ENCODE assay signal across 16 cellular contexts in genomic region chr6:4707011-4707410, GRCh38.
DNase-seq lines count a peak whose midpoint lies in the region; ATAC-seq and TF ChIP-seq lines count a peak whose summit lies in the region.
"Had no signal": no experiment of that assay in that cellular context is flagged by ENCODE, and none has a peak within 500 bp of the region (broad histone marks: within the 10 kb centered on the region; RNA-seq: fewer than 3 reads in every experiment).

No MANE protein-coding gene starts in this region.

- H3K23ac ChIP-seq in trophoblast cell (ENCODE audit: low read length) = no peak overlapping the region

- no peaks in the 10 kb centered on the region for H3K36me3 ChIP-seq in mammary epithelial cell (ENCODE audit: insufficient read depth, low read length)
- H3K36me3 ChIP-seq in trophoblast cell (ENCODE audit: control insufficient read depth in 1 of 2, insufficient read depth in 2 of 2, low read length in 2 of 2) = no peaks in the 10 kb centered on the region
- H3K36me3 ChIP-seq: MG63, SJCRH30 had no signal

- H3K27me3 ChIP-seq in mammary epithelial cell (ENCODE audit: insufficient read depth, low read length) (no peaks in the 10 kb centered on the region), trophoblast cell (ENCODE audit: insufficient read depth, low read length) (no peaks in the 10 kb centered on the region)
- H3K27me3 ChIP-seq: MG63, SJCRH30 had no signal

- no peak overlapping the region for H2AK5ac ChIP-seq in trophoblast cell (ENCODE audit: low read length)

- H3K4me3 Mint-ChIP-seq in T-helper 2 cell treated with Interferon-gamma antibody and Interleukin-4, amounts not matched to agents 5 μg/mL and 100 μg/mL, for 36 hours = no peak overlapping the region
- H3K4me3 Mint-ChIP-seq: CD14-positive monocyte, GM23338 had no signal

- no peak overlapping the region for H2AFZ ChIP-seq in mammary epithelial cell (ENCODE audit: low read depth, low read length)
- H2AFZ ChIP-seq in trophoblast cell (ENCODE audit: insufficient read depth, low read length, poor library complexity) = no peak overlapping the region
- H2AFZ ChIP-seq: GM23338 had no signal

- H3K9ac ChIP-seq in mammary epithelial cell (ENCODE audit: insufficient read depth, low read length) = no peak overlapping the region
- H3K9ac ChIP-seq in trophoblast cell (ENCODE audit: low read length) = no peak overlapping the region
- H3K9ac ChIP-seq: KMS-11 had no signal

- H3K9me3 ChIP-seq in mammary epithelial cell (replicated peaks; ENCODE audit: insufficient read depth, low read length) (no peaks in the 10 kb centered on the region), trophoblast cell (ENCODE audit: insufficient read depth, low read depth, low read length) (no peaks in the 10 kb centered on the region)
- H3K9me3 ChIP-seq: MG63, SJCRH30 had no signal

- no peaks in the 10 kb centered on the region for H3K27me3 Mint-ChIP-seq in T-helper 2 cell treated with Interferon-gamma antibody and Interleukin-4, amounts not matched to agents 5 μg/mL and 100 μg/mL, for 36 hours (ENCODE audit: low read depth)

- CTCF ChIA-PET in mammary epithelial cell (lab: Charles Lee; ENCODE audit: low non-redundant PET) = no interaction called here

- H4K20me1 ChIP-seq in mammary epithelial cell (ENCODE audit: insufficient read depth, low read length) = no peaks in the 10 kb centered on the region

- H3K79me2 ChIP-seq in mammary epithelial cell (ENCODE audit: insufficient read depth, low read length) (no peaks in the 10 kb centered on the region), trophoblast cell (ENCODE audit: control insufficient read depth, insufficient read depth, low read length, poor library complexity) (no peaks in the 10 kb centered on the region)

- no peak overlapping the region for H2BK12ac ChIP-seq in trophoblast cell (ENCODE audit: low read length)

- intact Hi-C loops in mammary epithelial cell (cut with micrococcal nuclease) = no loop called here

- no peak overlapping the region for H3K4me2 ChIP-seq in mammary epithelial cell (ENCODE audit: insufficient read depth, low read depth, low read length)
- H3K4me2 ChIP-seq in trophoblast cell (ENCODE audit: low read length) = no peak overlapping the region
- H3K4me2 ChIP-seq: GM23338, KMS-11 had no signal

- BruUV-seq in mammary epithelial cell (replicated peaks; lab: Mats Ljungman, UMichigan) = no TSS peak

- dilution Hi-C loops in mammary epithelial cell (cut with HindIII; ENCODE audit: low sequenced_read_pairs) = no loop called here

- no peak overlapping the region for H4K8ac ChIP-seq in trophoblast cell (ENCODE audit: low read depth, low read length)

- H3K14ac ChIP-seq in trophoblast cell (ENCODE audit: low read length) = no peak overlapping the region

- H3K4me3 ChIP-seq in mammary epithelial cell (replicated peaks in 1 of 3; ENCODE audit: insufficient read depth in 1 of 3, low read depth in 2 of 3, low read length in 3 of 3) (no peak overlapping the region), trophoblast cell (ENCODE audit: low read depth, low read length) (no peak overlapping the region)
- H3K4me3 ChIP-seq: GM23338, MG63, SJCRH30 had no signal

- H3K4me1 ChIP-seq in mammary epithelial cell (ENCODE audit: insufficient read depth, low read length) (no peaks in the 10 kb centered on the region), trophoblast cell (ENCODE audit: control insufficient read depth in 1 of 2, insufficient read depth in 2 of 2, low read length in 2 of 2) (peaks cover 8% of the 10 kb centered on the region in 2 experiments)
- H3K4me1 ChIP-seq: SJCRH30 had no signal

- H3K79me1 ChIP-seq in trophoblast cell (ENCODE audit: low read length) = no peaks in the 10 kb centered on the region

- H4K91ac ChIP-seq in trophoblast cell (ENCODE audit: low read depth, low read length) = no peak overlapping the region

- ATAC-seq in HG03045 (IDR thresholded peaks at IDR 0.05; ENCODE audit: unreplicated experiment) = no peak
- ATAC-seq: GM23338 had no signal

- H3K9me3 Mint-ChIP-seq in T-helper 2 cell treated with Interferon-gamma antibody and Interleukin-4, amounts not matched to agents 5 μg/mL and 100 μg/mL, for 36 hours = no peaks in the 10 kb centered on the region
- H3K9me3 Mint-ChIP-seq: GM23338 had no signal

- no peak overlapping the region for H2BK120ac ChIP-seq in trophoblast cell (ENCODE audit: insufficient read depth, low read length, poor library complexity)

- DNase-seq in ELR (ENCODE audit: low read depth) (peak; percentile 45), NCI-H69 (lab: John Stamatoyannopoulos, UW) (peak; percentile 62), mammary epithelial cell (peak; percentile 58), trophoblast cell (peak; percentile 82 to 98), HCEC 1CT (no peak)
- DNase-seq in T-helper 2 cell treated with Interferon-gamma antibody and Interleukin-4, amounts not matched to agents 5 μg/mL and 100 μg/mL, for 36 hours (ENCODE audit: low spot score) = no peak
- DNase-seq: AML-193, DMS 273 treated with DMSO at 0.1 percent for 48 hours, MG63, NCI-H1092 treated with DMSO at 0.1 percent for 48 hours, NCI-H510A treated with DMSO at 0.1 percent for 48 hours, SJCRH30 had no signal

- H3K36me3 Mint-ChIP-seq in T-helper 2 cell treated with Interferon-gamma antibody and Interleukin-4, amounts not matched to agents 5 μg/mL and 100 μg/mL, for 36 hours (ENCODE audit: low read depth) = no peaks in the 10 kb centered on the region
- H3K36me3 Mint-ChIP-seq: CD14-positive monocyte had no signal

- 92% methylated on average over 2 of the region's 3 CpGs for WGBS in mammary epithelial cell (ENCODE audit: low coverage, missing lambda C conversion rate)
- WGBS in trophoblast cell (ENCODE audit: extremely low coverage, insufficient coverage, insufficient read length) = no CpG with 5 or more reads among the region's 3 CpGs

- no peak for TF ChIP-seq CTCF in mammary epithelial cell (conservative IDR thresholded peaks at IDR 0.05 in 1 of 2, IDR thresholded peaks at IDR 0.05 in 1 of 2; ENCODE audit: extremely low read depth in 1 of 2, insufficient read depth in 1 of 2, low read depth in 1 of 2, low read length in 2 of 2)

- in situ Hi-C loops in mammary epithelial cell (cut with MboI; ENCODE audit: low sequenced_read_pairs in 2 of 2) = no loop called here

- H3K4me1 Mint-ChIP-seq in T-helper 2 cell treated with Interferon-gamma antibody and Interleukin-4, amounts not matched to agents 5 μg/mL and 100 μg/mL, for 36 hours (ENCODE audit: low read depth) = no peaks in the 10 kb centered on the region
- H3K4me1 Mint-ChIP-seq: GM23338 had no signal

- H3K27ac Mint-ChIP-seq in T-helper 2 cell treated with Interferon-gamma antibody and Interleukin-4, amounts not matched to agents 5 μg/mL and 100 μg/mL, for 36 hours = no peak overlapping the region
- H3K27ac Mint-ChIP-seq: CD14-positive monocyte, GM23338 had no signal

- H4K12ac ChIP-seq in trophoblast cell (ENCODE audit: low read depth, low read length) = no peak overlapping the region

- H3K27ac ChIP-seq in mammary epithelial cell (ENCODE audit: insufficient read depth, low read depth, low read length) = no peak overlapping the region
- no peak overlapping the region for H3K27ac ChIP-seq in trophoblast cell (ENCODE audit: low read depth, low read length)
- H3K27ac ChIP-seq: KMS-11, SJCRH30 had no signal

- no peak overlapping the region for H3K4ac ChIP-seq in trophoblast cell (ENCODE audit: low read depth, low read length)

- H2BK5ac ChIP-seq in trophoblast cell (ENCODE audit: low read depth, low read length, poor library complexity) = no peak overlapping the region

- H3K18ac ChIP-seq in trophoblast cell (ENCODE audit: low read length) = no peak overlapping the region

Comparison
In these comparisons a context has a peak if more than half of its experiments do, and no peak if none do; other contexts are left out.
1. DNase-seq: peak in ELR (single experiment), NCI-H69 (single experiment), mammary epithelial cell (single experiment) and trophoblast cell (2 of 2); none in T-helper 2 cell treated with Interferon-gamma antibody and Interleukin-4, amounts not matched to agents 5 μg/mL and 100 μg/mL, for 36 hours (single experiment) and HCEC 1CT (single experiment).